Comparison of ENCODE assay signal across 8 cellular contexts in the genomic region with DNA sequence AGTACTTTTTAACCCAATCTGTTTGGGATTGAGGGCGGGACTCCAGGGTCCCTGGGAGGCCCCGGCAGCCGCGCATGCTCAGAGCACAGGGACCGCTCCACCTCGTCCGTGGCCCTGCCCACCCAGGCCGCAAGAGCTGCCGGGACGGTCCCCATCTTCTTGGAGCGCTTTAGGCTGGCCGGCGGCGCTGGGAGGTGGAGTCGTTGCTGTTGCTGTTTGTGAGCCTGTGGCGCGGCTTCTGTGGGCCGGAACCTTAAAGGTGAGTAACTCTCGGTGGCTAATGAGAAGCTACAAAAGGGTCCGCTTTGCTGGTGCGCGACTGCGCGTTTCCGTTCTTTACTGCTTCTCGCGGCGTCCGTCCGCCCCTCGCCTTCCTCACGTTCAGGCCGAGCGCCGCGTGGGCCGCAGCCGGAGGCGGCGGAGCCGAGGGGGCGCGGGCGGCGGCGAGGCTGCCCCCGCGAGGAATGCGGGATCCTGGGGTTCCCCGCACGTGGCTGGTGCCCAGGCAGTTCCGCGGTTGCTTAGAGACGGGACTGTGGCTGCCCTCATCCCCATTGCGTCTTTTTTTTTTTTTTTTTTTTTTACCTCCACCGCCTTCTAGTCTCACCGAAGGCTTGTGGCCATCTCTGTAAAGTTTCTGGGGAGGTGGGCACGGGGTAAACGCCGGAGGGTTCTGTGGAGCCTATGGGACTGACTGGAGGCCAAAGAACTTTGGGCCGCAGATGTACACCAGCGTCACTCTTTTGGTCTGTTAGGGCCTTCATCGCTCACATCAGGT. TPM values are rescaled to one million over a fixed set of nuclear protein-coding genes. Genes with fewer than 3 reads are reported as not detected.
A peak's percentile ranks its signal among the peaks of the same experiment; 100 is the strongest.
DNase-seq lines count a peak whose midpoint lies in the region; ATAC-seq and TF ChIP-seq lines count a peak whose summit lies in the region.

A gene (plus strand): TSS at position 154 of the 778 bp plus-strand sequence. CDS start 2,090 bp downstream, outside the sequence.

- H3K4me3 ChIP-seq in GM06990 (replicated peaks; ENCODE audit: low read depth, low read length) (peak within 1 kb of the TSS; percentile 77), osteoblast (ENCODE audit: insufficient read depth, low read length) (peak within 1 kb of the TSS; percentile 97), thoracic aorta (peak within 1 kb of the TSS; percentile 91)

- ATAC-seq in HG02571 (IDR thresholded peaks at IDR 0.05; ENCODE audit: unreplicated experiment) (peak; percentile 96), thoracic aorta (ENCODE audit: insufficient number of reproducible peaks, low FRiP score, low read depth) (peak; percentile 85)

- peaks cover 2% of the 10 kb centered on the region for H3K36me3 Mint-ChIP-seq in activated naive CD8-positive, alpha-beta T cell

- peak within 1 kb of the TSS; percentile 99 for H2AFZ ChIP-seq in osteoblast (ENCODE audit: low read length)

- H3K9me3 ChIP-seq in osteoblast (ENCODE audit: low read depth, low read length) = no peaks in the 10 kb centered on the region
- no peaks in the 10 kb centered on the region for H3K9me3 ChIP-seq in thoracic aorta

- H3K4me1 Mint-ChIP-seq in activated naive CD8-positive, alpha-beta T cell (ENCODE audit: low read depth) = peaks cover 33% of the 10 kb centered on the region

- peak within 1 kb of the TSS; percentile 74 for H3K27ac ChIP-seq in osteoblast (ENCODE audit: low read depth, low read length)
- peak within 1 kb of the TSS; percentile 79 to 80 for H3K27ac ChIP-seq in thoracic aorta

- peak within 1 kb of the TSS; percentile 95 for H3K27ac Mint-ChIP-seq in activated naive CD8-positive, alpha-beta T cell

- TF ChIP-seq CTCF in GM06990 (IDR thresholded peaks at IDR 0.05; ENCODE audit: insufficient read depth, low read length, poor library complexity, severe bottlenecking) (no peak), osteoblast (IDR thresholded peaks at IDR 0.05; ENCODE audit: extremely low read depth, low read depth, low read length) (no peak), thoracic aorta (IDR thresholded peaks at IDR 0.05) (no peak)

- no peaks in the 10 kb centered on the region; the same call in 1 of the 2 replicates for H3K36me3 ChIP-seq in GM06990 (ENCODE audit: control insufficient read depth, insufficient read depth, low read length)
- H3K36me3 ChIP-seq in osteoblast (ENCODE audit: insufficient read depth, low read length) = peaks cover 15% of the 10 kb centered on the region
- peaks cover 8% of the 10 kb centered on the region for H3K36me3 ChIP-seq in thoracic aorta

- H3K27me3 Mint-ChIP-seq in activated naive CD8-positive, alpha-beta T cell = no peaks in the 10 kb centered on the region

- H4K20me1 ChIP-seq in osteoblast (ENCODE audit: insufficient read depth, low read length) = peaks cover 6% of the 10 kb centered on the region

- H3K27me3 ChIP-seq in GM06990 (replicated peaks; ENCODE audit: control insufficient read depth, insufficient read depth, low read length) (no peaks in the 10 kb centered on the region), osteoblast (ENCODE audit: insufficient read depth, low read length) (no peaks in the 10 kb centered on the region), thoracic aorta (replicated peaks; ENCODE audit: insufficient read depth) (no peaks in the 10 kb centered on the region)

- H3K4me3 Mint-ChIP-seq in activated naive CD8-positive, alpha-beta T cell = peak within 1 kb of the TSS; percentile 95

- DNase-seq in GM06990 (ENCODE audit: extremely low read depth, insufficient read length) (peak; percentile 94), NCI-H1048 (lab: John Stamatoyannopoulos, UW) (peak; percentile 83), SKM-1 treated with dmso at 0.1 percent for 144 hours (lab: John Stamatoyannopoulos, UW; ENCODE audit: unreplicated experiment) (peak; percentile 80), glomerular visceral epithelial cell (ENCODE audit: extremely low spot score) (peak; percentile 98), osteoblast (ENCODE audit: insufficient read length, low spot score, missing footprints) (peak; percentile 98), thoracic aorta (ENCODE audit: low spot score) (peak; percentile 62)

- peak within 1 kb of the TSS; percentile 84 for H3K4me2 ChIP-seq in osteoblast (ENCODE audit: insufficient read depth, low read length)

- H3K79me2 ChIP-seq in osteoblast (ENCODE audit: insufficient read depth, low read length) = peaks cover 55% of the 10 kb centered on the region

- H3K9me3 Mint-ChIP-seq in activated naive CD8-positive, alpha-beta T cell (ENCODE audit: low read depth) = no peaks in the 10 kb centered on the region

- H3K4me1 ChIP-seq in osteoblast (ENCODE audit: insufficient read depth, low read length) (peaks cover 10% of the 10 kb centered on the region), thoracic aorta (ENCODE audit: control insufficient read depth in 1 of 2, low read depth in 2 of 2) (peaks cover 19 to 30% of the 10 kb centered on the region in 2 donors)

RNA-seq across cellular contexts. Expression of the gene that starts here (rescaled TPM):
- total RNA-seq in osteoblast (82.2 and 94.1 TPM in 2 replicates), thoracic aorta (100 to 1,000 TPM in 1 of 2 donors, 10 to 100 TPM in 1; 65.9 to 335 TPM)

Comparison
In these comparisons a context has a peak if more than half of its experiments do, and no peak if none do; other contexts are left out.
1. Peak in every context shown above with its lines: DNase-seq, ATAC-seq, H3K4me3 ChIP-seq and H3K27ac ChIP-seq.